In the genomic region with DNA sequence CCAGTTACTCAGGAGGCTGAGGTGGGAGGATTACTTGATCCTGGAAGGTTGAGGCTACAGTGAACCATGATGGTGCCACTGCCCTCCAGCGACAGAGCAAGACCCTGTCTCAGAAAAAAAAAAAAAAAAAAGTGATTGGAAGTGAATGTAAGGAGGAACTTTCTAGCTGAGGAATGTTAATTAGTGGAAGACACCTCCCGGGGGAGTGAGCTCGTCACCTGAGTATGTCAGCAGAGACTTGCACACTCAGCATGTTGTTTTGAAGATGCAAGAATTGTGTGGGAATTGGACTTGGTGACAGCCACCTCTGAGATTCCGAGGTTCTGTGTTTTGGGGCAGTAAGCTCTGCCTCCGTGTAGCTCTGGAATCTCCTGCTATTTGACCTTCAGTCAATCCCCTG, we compare ENCODE assay signal across 14 cellular contexts. TPM values are rescaled to one million over a fixed set of nuclear protein-coding genes. Genes with fewer than 3 reads are reported as not detected.
DNase-seq lines count a peak whose midpoint lies in the region; ATAC-seq, FAIRE-seq and TF ChIP-seq lines count a peak whose summit lies in the region.
"Had no signal": no experiment of that assay in that cellular context is flagged by ENCODE, and none has a peak within 500 bp of the region (broad histone marks: within the 10 kb centered on the region; RNA-seq: fewer than 3 reads in every experiment).

No MANE protein-coding gene starts in this region.

- H3K36me3 Mint-ChIP-seq in activated T-helper 1 cell treated with anti-CD3 and anti-CD28 coated beads, Interleukin-12 subunit alpha, Interleukin-12 subunit beta, Interleukin-2, Interleukin-4 antibody, amounts not matched to agents 30 ng/mL and 10 ng/mL and 1 ng/mL, durations not matched to agents 14 hours and 24 hours and 36 hours (ENCODE audit: low read depth), result no peaks in the 10 kb centered on the region

- H3K27ac ChIP-seq in heart left ventricle (peak overlapping the region; percentile 75 to 100 (median 96)), left ventricle myocardium inferior (replicated peaks) (peak overlapping the region; percentile 97), parathyroid adenoma (peak overlapping the region; percentile 62), uterus (peak overlapping the region; percentile 94)

- no peaks in the 10 kb centered on the region for H3K9me3 Mint-ChIP-seq in activated T-helper 1 cell treated with anti-CD3 and anti-CD28 coated beads, Interleukin-12 subunit alpha, Interleukin-12 subunit beta, Interleukin-2, Interleukin-4 antibody, amounts not matched to agents 30 ng/mL and 10 ng/mL and 1 ng/mL, durations not matched to agents 14 hours and 24 hours and 36 hours
- H3K9me3 Mint-ChIP-seq: activated T-cell treated with anti-CD3 and anti-CD28 coated beads, Interleukin-2, amount 50 U/mL, for 4 hours had no signal

- ATAC-seq in heart left ventricle (no peak), Right ventricle myocardium superior (ENCODE audit: poor library complexity) (no peak)
- ATAC-seq: activated T-cell treated with anti-CD3 and anti-CD28 coated beads, Interleukin-2, amount 50 U/mL, for 4 hours had no signal

- H3K9me3 ChIP-seq in heart left ventricle (no peaks in the 10 kb centered on the region), left ventricle myocardium inferior (replicated peaks) (no peaks in the 10 kb centered on the region), parathyroid adenoma (ENCODE audit: control insufficient read depth, low read length) (no peaks in the 10 kb centered on the region), uterus (no peaks in the 10 kb centered on the region)

- H2AFZ ChIP-seq in parathyroid adenoma, result peak overlapping the region; percentile 40

- no peak overlapping the region for H3K27ac Mint-ChIP-seq in activated T-helper 1 cell treated with anti-CD3 and anti-CD28 coated beads, Interleukin-12 subunit alpha, Interleukin-12 subunit beta, Interleukin-2, Interleukin-4 antibody, amounts not matched to agents 30 ng/mL and 10 ng/mL and 1 ng/mL, durations not matched to agents 14 hours and 24 hours and 36 hours

- H3K4me1 ChIP-seq in heart left ventricle (peaks cover 45 to 100% (median 96%) of the 10 kb centered on the region in 12 donors), left ventricle myocardium inferior (peaks cover 100% of the 10 kb centered on the region), parathyroid adenoma (peaks cover 57% of the 10 kb centered on the region), uterus (peaks cover 43 to 63% of the 10 kb centered on the region in 2 donors)

- TF ChIP-seq CTCF in heart left ventricle (IDR thresholded peaks at IDR 0.05) (no peak), left ventricle myocardium inferior (IDR thresholded peaks at IDR 0.05; ENCODE audit: borderline replicate concordance) (no peak), parathyroid adenoma (IDR thresholded peaks at IDR 0.05) (no peak), uterus (IDR thresholded peaks at IDR 0.05) (no peak)

- DNase-seq in heart left ventricle (peak in 1 of 5 donors; percentile 10), Right ventricle myocardium superior (no peak), left ventricle myocardium inferior (peak; percentile 8), uterus (no peak), T-helper 9 cell (no peak), H54 (ENCODE audit: insufficient read length, low spot score) (no peak)
- DNase-seq in activated T-helper 1 cell treated with anti-CD3 and anti-CD28 coated beads, Interleukin-12 subunit alpha, Interleukin-12 subunit beta, Interleukin-2, Interleukin-4 antibody, amounts not matched to agents 30 ng/mL and 10 ng/mL and 1 ng/mL, durations not matched to agents 14 hours and 24 hours and 36 hours (ENCODE audit: low spot score), result no peak
- DNase-seq: activated CD4-positive, alpha-beta T cell treated with anti-CD3 and anti-CD28 coated beads for 1 hour; activated T-cell treated with anti-CD3 and anti-CD28 coated beads, Interleukin-2, amount 50 U/mL, for 4 hours; hypothalamus; KBM-7; NK-92 treated with Interleukin-12 subunit alpha and Interleukin-12 subunit beta, amount 100 ng/mL, for 24 hours had no signal

- WGBS in heart left ventricle, 4 donors, result 54 to 66% (median 57%) methylated on average over 5 of the region's 5 CpGs

- peak overlapping the region; percentile 24 for H3K4me2 ChIP-seq in parathyroid adenoma (ENCODE audit: low read length)

- H3K36me3 ChIP-seq in heart left ventricle (peaks cover 0 to 19% (median 11%) of the 10 kb centered on the region in 9 donors), left ventricle myocardium inferior (peaks cover 11% of the 10 kb centered on the region), parathyroid adenoma (ENCODE audit: control insufficient read depth, insufficient read depth, low read length) (no peaks in the 10 kb centered on the region), uterus (no peaks in the 10 kb centered on the region)

- peaks cover 5% of the 10 kb centered on the region for H3K27me3 Mint-ChIP-seq in activated T-helper 1 cell treated with anti-CD3 and anti-CD28 coated beads, Interleukin-12 subunit alpha, Interleukin-12 subunit beta, Interleukin-2, Interleukin-4 antibody, amounts not matched to agents 30 ng/mL and 10 ng/mL and 1 ng/mL, durations not matched to agents 14 hours and 24 hours and 36 hours (ENCODE audit: insufficient read depth)

- H3K27me3 ChIP-seq in heart left ventricle (no peaks in the 10 kb centered on the region), left ventricle myocardium inferior (ENCODE audit: low read depth) (no peaks in the 10 kb centered on the region), parathyroid adenoma (ENCODE audit: control insufficient read depth, insufficient read depth, low read length) (no peaks in the 10 kb centered on the region), uterus (no peaks in the 10 kb centered on the region)

- no peaks in the 10 kb centered on the region for H3K4me1 Mint-ChIP-seq in activated T-helper 1 cell treated with anti-CD3 and anti-CD28 coated beads, Interleukin-12 subunit alpha, Interleukin-12 subunit beta, Interleukin-2, Interleukin-4 antibody, amounts not matched to agents 30 ng/mL and 10 ng/mL and 1 ng/mL, durations not matched to agents 14 hours and 24 hours and 36 hours (ENCODE audit: low read depth)

- H3K4me3 Mint-ChIP-seq in activated T-helper 1 cell treated with anti-CD3 and anti-CD28 coated beads, Interleukin-12 subunit alpha, Interleukin-12 subunit beta, Interleukin-2, Interleukin-4 antibody, amounts not matched to agents 30 ng/mL and 10 ng/mL and 1 ng/mL, durations not matched to agents 14 hours and 24 hours and 36 hours, result no peak overlapping the region
- H3K4me3 Mint-ChIP-seq: activated T-cell treated with anti-CD3 and anti-CD28 coated beads, Interleukin-2, amount 50 U/mL, for 4 hours had no signal

- no peak for FAIRE-seq in H54 (lab: Jason Lieb, UNC)

- no peak overlapping the region for H3K9ac ChIP-seq in parathyroid adenoma

- intact Hi-C loops in heart left ventricle (cut with DNase I) (loop anchor here in 1 of 10 donors (5.0 kb wide), 1 partner anchor 42 kb away; no protein-coding TSS in a partner anchor), Right ventricle myocardium superior (cut with DNase I) (no loop called here), left ventricle myocardium inferior (cut with micrococcal nuclease) (no loop called here), uterus (cut with DNase I; ENCODE audit: low total_unique reads) (no loop called here)
- intact Hi-C loops in activated T-helper 1 cell treated with anti-CD3 and anti-CD28 coated beads, Interleukin-12 subunit alpha, Interleukin-12 subunit beta, Interleukin-2, Interleukin-4 antibody, amounts not matched to agents 30 ng/mL and 10 ng/mL and 1 ng/mL, durations not matched to agents 14 hours and 24 hours and 36 hours (cut with micrococcal nuclease), result no loop called here

- no peaks in the 10 kb centered on the region for H3K79me2 ChIP-seq in parathyroid adenoma

- no peak for TF ChIP-seq POLR2A in heart left ventricle (IDR thresholded peaks at IDR 0.05)
- no peak for TF ChIP-seq POLR2A in uterus (IDR thresholded peaks at IDR 0.05)
- no peak for TF ChIP-seq POLR2A in H54 (IDR thresholded peaks at IDR 0.05; ENCODE audit: low read depth, low read length)

- H3K4me3 ChIP-seq in heart left ventricle (peak overlapping the region in 6 of 12 donors; percentile 50 to 70 (median 55)), left ventricle myocardium inferior (peak overlapping the region; percentile 66), parathyroid adenoma (ENCODE audit: low read depth, low read length) (peak overlapping the region; percentile 32), uterus (no peak overlapping the region)

RNA-seq across cellular contexts. Expression of a gene that starts 3.6 kb away (rescaled TPM):
- total RNA-seq in heart left ventricle (100 to 1,000 TPM; 444 to 782 (median 590) TPM), Right ventricle myocardium superior (645 TPM), left ventricle myocardium inferior (715 TPM), uterus (100 to 1,000 TPM in 1 of 4 donors, 10 to 100 TPM in 1, 1 to 10 TPM in 2; 3.6 to 146 (median 10.6) TPM)
- 100 to 1,000 TPM; 304 to 791 TPM for polyA plus RNA-seq in heart left ventricle
- total RNA-seq in activated T-helper 1 cell treated with anti-CD3 and anti-CD28 coated beads, Interleukin-12 subunit alpha, Interleukin-12 subunit beta, Interleukin-2, Interleukin-4 antibody, amounts not matched to agents 30 ng/mL and 10 ng/mL and 1 ng/mL, durations not matched to agents 14 hours and 24 hours and 36 hours, result not detected in 2 replicates

RNA-seq across cellular contexts. Expression of a gene that starts 17.0 kb away (rescaled TPM):
- total RNA-seq in heart left ventricle (10 to 100 TPM in 1 of 9 donors, 1 to 10 TPM in 8; 1.8 to 10.2 (median 5.1) TPM), Right ventricle myocardium superior (4.0 TPM), left ventricle myocardium inferior (6.2 TPM), uterus (10 to 100 TPM in 1 of 4 donors, 1 to 10 TPM in 2, not detected in 1; 3.2 to 69.1 (median 3.4) TPM)
- 1 to 10 TPM; 1.2 to 4.6 TPM for polyA plus RNA-seq in heart left ventricle
- 0.49 and 0.51 TPM in 2 replicates for total RNA-seq in activated T-helper 1 cell treated with anti-CD3 and anti-CD28 coated beads, Interleukin-12 subunit alpha, Interleukin-12 subunit beta, Interleukin-2, Interleukin-4 antibody, amounts not matched to agents 30 ng/mL and 10 ng/mL and 1 ng/mL, durations not matched to agents 14 hours and 24 hours and 36 hours
- total RNA-seq: mononuclear cell had no signal

RNA-seq across cellular contexts. Expression of a gene that starts 56.8 kb away (rescaled TPM):
- total RNA-seq in heart left ventricle, result 10 to 100 TPM; 23.5 to 42.3 (median 28.0) TPM
- polyA plus RNA-seq in heart left ventricle, result 10 to 100 TPM; 19.2 to 24.6 TPM
- 26.9 TPM for total RNA-seq in Right ventricle myocardium superior
- total RNA-seq in left ventricle myocardium inferior, result 25.2 TPM
- 10 to 100 TPM; 38.2 to 58.4 (median 43.2) TPM for total RNA-seq in uterus
- 77.5 and 81.9 TPM in 2 replicates for total RNA-seq in activated T-helper 1 cell treated with anti-CD3 and anti-CD28 coated beads, Interleukin-12 subunit alpha, Interleukin-12 subunit beta, Interleukin-2, Interleukin-4 antibody, amounts not matched to agents 30 ng/mL and 10 ng/mL and 1 ng/mL, durations not matched to agents 14 hours and 24 hours and 36 hours

Comparison
In these comparisons a context has a peak if more than half of its experiments do, and no peak if none do; other contexts are left out.
1. H3K4me3 ChIP-seq: peak in left ventricle myocardium inferior (single experiment) and parathyroid adenoma (single experiment); none in uterus (0 of 2).
2. Peak in every context shown above with its lines, with median percentiles within 50 percentile points of each other: H3K27ac ChIP-seq.